10 cellular contexts compared by ENCODE assay signal in genomic region chr2:26251893-26252292, GRCh38. TPM values are rescaled to one million over a fixed set of nuclear protein-coding genes. Genes with fewer than 3 reads are reported as not detected.
DNase-seq lines count a peak whose midpoint lies in the region; ATAC-seq and TF ChIP-seq lines count a peak whose summit lies in the region.
"Had no signal": no experiment of that assay in that cellular context is flagged by ENCODE, and none has a peak within 500 bp of the region (broad histone marks: within the 10 kb centered on the region; RNA-seq: fewer than 3 reads in every experiment).

No MANE protein-coding gene starts in this region.

- H3K9ac ChIP-seq in skeletal muscle tissue (ENCODE audit: low read depth in 1 of 3, low read length in 3 of 3) = no peak overlapping the region

- no peaks in the 10 kb centered on the region for H3K27me3 ChIP-seq in SJCRH30
- H3K27me3 ChIP-seq in cardiac muscle cell = no peaks in the 10 kb centered on the region
- H3K27me3 ChIP-seq in skeletal muscle tissue (ENCODE audit: control insufficient read depth in 3 of 3, insufficient read depth in 3 of 3, low read length in 3 of 3) = no peaks in the 10 kb centered on the region
- H3K27me3 ChIP-seq in brain microvascular endothelial cell (replicated peaks) = no peaks in the 10 kb centered on the region

- no peaks in the 10 kb centered on the region for H3K9me3 ChIP-seq in SJCRH30 (replicated peaks)
- H3K9me3 ChIP-seq in cardiac muscle cell (ENCODE audit: low read depth) = no peaks in the 10 kb centered on the region
- H3K9me3 ChIP-seq in skeletal muscle tissue (ENCODE audit: control insufficient read depth in 3 of 3, low read length in 3 of 3) = no peaks in the 10 kb centered on the region
- H3K9me3 ChIP-seq: mucosa of descending colon had no signal

- H3K27ac ChIP-seq in SJCRH30 (no peak overlapping the region), cardiac muscle cell (no peak overlapping the region), skeletal muscle tissue (ENCODE audit: low read depth, low read length) (peak overlapping the region; percentile 78), brain microvascular endothelial cell (no peak overlapping the region)

- ATAC-seq in GM18861 (IDR thresholded peaks at IDR 0.05; ENCODE audit: unreplicated experiment) = no peak
- ATAC-seq: mucosa of descending colon had no signal

- H3K4me3 ChIP-seq in SJCRH30 (no peak overlapping the region), cardiac muscle cell (no peak overlapping the region), skeletal muscle tissue (ENCODE audit: low read length in 3 of 3) (no peak overlapping the region), brain microvascular endothelial cell (ENCODE audit: low read depth, low read length) (no peak overlapping the region)
- H3K4me3 ChIP-seq: mucosa of descending colon had no signal

- H3K36me3 ChIP-seq in SJCRH30 = peaks cover 11% of the 10 kb centered on the region; the same call in 1 of the 2 replicates
- H3K36me3 ChIP-seq in cardiac muscle cell = no peaks in the 10 kb centered on the region
- H3K36me3 ChIP-seq in skeletal muscle tissue (ENCODE audit: control insufficient read depth in 3 of 3, insufficient read depth in 3 of 3, low read length in 3 of 3) = peaks cover 0 to 5% (median 0%) of the 10 kb centered on the region in 3 donors
- H3K36me3 ChIP-seq in brain microvascular endothelial cell (replicated peaks) = no peaks in the 10 kb centered on the region

- no peak for TF ChIP-seq CTCF in cardiac muscle cell (IDR thresholded peaks at IDR 0.05; ENCODE audit: low read depth, low read length)
- no peak for TF ChIP-seq CTCF in brain microvascular endothelial cell (IDR thresholded peaks at IDR 0.05; ENCODE audit: low read depth, low read length, missing control alignments)

- DNase-seq in NCI-H1092 treated with DMSO at 0.1 percent for 48 hours (lab: John Stamatoyannopoulos, UW) (peak; percentile 49), SJCRH30 (peak; percentile 72 to 82), cardiac muscle cell (ENCODE audit: low read depth in 1 of 2, low spot score in 1 of 2) (peak; percentile 20 to 43), occipital lobe (lab: John Stamatoyannopoulos, UW) (no peak), brain microvascular endothelial cell (no peak)
- DNase-seq: Karpas-422; mucosa of descending colon; stimulated activated CD4-positive, alpha-beta T cell treated with anti-CD3 and anti-CD28 coated beads, Interleukin-12 subunit alpha, Interleukin-12 subunit beta, amount 100 ng/mL, for 4 hours had no signal

- in situ Hi-C loops in brain microvascular endothelial cell (cut with HindIII; ENCODE audit: low pct_ligation_motif_present, low sequenced_read_pairs) = no loop called here

- H3K4me1 ChIP-seq in SJCRH30 (0 out of 2 replicates have a peak, but pooled peaks cover 3% of the 10 kb centered on the region), cardiac muscle cell (ENCODE audit: low read depth) (peaks cover 5% of the 10 kb centered on the region), skeletal muscle tissue (ENCODE audit: control insufficient read depth in 3 of 3, insufficient read depth in 3 of 3, low read length in 3 of 3) (peaks cover 17 to 27% (median 20%) of the 10 kb centered on the region in 3 donors)

RNA-seq across cellular contexts. Expression of gene HADHB, which starts 7.2 kb away (rescaled TPM):
- total RNA-seq in SJCRH30 (2014; rRNA removed; shearing (Covaris generic)) = 150 and 154 TPM in 2 replicates
- total RNA-seq in cardiac muscle cell (108 and 118 TPM in 2 replicates), skeletal muscle tissue (118 TPM), occipital lobe (41.8 TPM)
- polyA plus RNA-seq in cardiac muscle cell = 189 and 229 TPM in 2 replicates

RNA-seq across cellular contexts. Expression of gene HADHA, which starts 7.5 kb away (rescaled TPM):
- 168 and 172 TPM in 2 replicates for total RNA-seq in SJCRH30 (2014; rRNA removed; shearing (Covaris generic))
- total RNA-seq in cardiac muscle cell (149 and 154 TPM in 2 replicates), skeletal muscle tissue (174 TPM), occipital lobe (89.1 TPM)
- polyA plus RNA-seq in cardiac muscle cell = 197 and 223 TPM in 2 replicates

Comparison
In these comparisons a context has a peak if more than half of its experiments do, and no peak if none do; other contexts are left out.
1. DNase-seq: peak in NCI-H1092 treated with DMSO at 0.1 percent for 48 hours (single experiment), SJCRH30 (2 of 2) and cardiac muscle cell (2 of 2); none in occipital lobe (single experiment) and brain microvascular endothelial cell (single experiment).